Comparison of ENCODE assay signal across 20 cellular contexts in the genomic region with DNA sequence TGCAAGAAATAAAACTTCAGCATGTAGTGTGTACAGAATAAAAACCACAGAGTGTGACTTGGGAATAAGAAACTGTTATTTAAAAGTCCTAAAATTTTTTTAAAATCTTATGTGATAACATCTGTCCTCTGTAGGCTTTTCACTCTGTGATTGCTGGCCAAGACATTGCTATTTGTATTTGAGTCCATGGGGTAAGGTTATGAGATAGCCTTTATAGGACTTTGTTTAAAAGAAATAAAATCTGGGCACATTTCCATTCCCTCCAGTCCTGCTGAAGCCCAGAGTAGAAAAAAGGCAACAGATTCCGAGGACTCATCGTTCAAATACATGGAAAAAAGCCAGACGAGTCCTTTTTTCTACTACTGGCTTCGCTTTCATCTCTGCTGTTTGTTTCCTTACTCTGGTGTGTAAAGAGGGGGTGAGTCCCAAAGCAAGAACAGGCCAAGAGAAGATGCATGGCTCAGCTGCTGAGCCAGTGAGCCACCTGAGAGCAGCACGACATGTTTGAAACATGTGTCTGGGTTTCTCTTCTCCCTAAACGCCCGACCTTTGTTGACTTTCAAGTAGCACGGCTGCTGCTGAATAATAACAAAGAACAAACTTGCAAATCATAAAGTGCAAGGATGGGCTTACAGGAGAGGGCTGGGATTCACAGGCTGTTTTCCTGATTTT.
DNase-seq lines count a peak whose midpoint lies in the region; ATAC-seq and TF ChIP-seq lines count a peak whose summit lies in the region.
"Had no signal": no experiment of that assay in that cellular context is flagged by ENCODE, and none has a peak within 500 bp of the region (broad histone marks: within the 10 kb centered on the region; RNA-seq: fewer than 3 reads in every experiment).

No MANE protein-coding gene starts in this region.

- no peak overlapping the region for H2BK120ac ChIP-seq in trophoblast cell (ENCODE audit: insufficient read depth, low read length, poor library complexity)

- H3K4me1 ChIP-seq in GM23338 (ENCODE audit: insufficient read depth): no peaks in the 10 kb centered on the region
- H3K4me1 ChIP-seq in SK-N-SH (ENCODE audit: control insufficient read depth in 1 of 2, insufficient read depth in 2 of 2, low read depth in 1 of 2, low read length in 1 of 2): no peaks in the 10 kb centered on the region; a peak in 1 of 4 replicates
- peaks cover 7% of the 10 kb centered on the region for H3K4me1 ChIP-seq in iPS-15b (ENCODE audit: control insufficient read depth, insufficient read depth, low read length)
- no peaks in the 10 kb centered on the region for H3K4me1 ChIP-seq in trophoblast cell (ENCODE audit: control insufficient read depth in 1 of 2, insufficient read depth in 2 of 2, low read length in 2 of 2)
- H3K4me1 ChIP-seq in upper lobe of right lung: no peaks in the 10 kb centered on the region
- H3K4me1 ChIP-seq: uterus had no signal

- no peak for TF ChIP-seq EP300 in SK-N-SH (IDR thresholded peaks at IDR 0.05; ENCODE audit: borderline replicate concordance in 1 of 2, low read depth in 1 of 2, low read length in 1 of 2)

- 0 out of 3 replicates have a peak overlapping the region, but pooled peaks have one; percentile 36 for H3K4me3 Mint-ChIP-seq in GM23338
- H3K4me3 Mint-ChIP-seq: naive thymus-derived CD4-positive, alpha-beta T cell; T-helper 2 cell treated with Interferon-gamma antibody and Interleukin-4, amounts not matched to agents 5 μg/mL and 100 μg/mL, for 36 hours; WTC11 had no signal

- TF ChIP-seq CTCF in GM23338 (conservative IDR thresholded peaks at IDR 0.05; ENCODE audit: low read depth in 2 of 2) (no peak), SK-N-SH (IDR thresholded peaks at IDR 0.05) (no peak), upper lobe of right lung (IDR thresholded peaks at IDR 0.05) (no peak)

- H3K27me3 ChIP-seq in GM23338 (ENCODE audit: insufficient read depth) (no peaks in the 10 kb centered on the region), SK-N-SH (ENCODE audit: insufficient read depth) (no peaks in the 10 kb centered on the region), iPS-15b (ENCODE audit: control insufficient read depth, insufficient read depth, low read length) (no peaks in the 10 kb centered on the region), trophoblast cell (ENCODE audit: insufficient read depth, low read length) (no peaks in the 10 kb centered on the region), upper lobe of right lung (no peaks in the 10 kb centered on the region)
- H3K27me3 ChIP-seq: uterus had no signal

- peaks cover 1% of the 10 kb centered on the region; the same call in 1 of the 3 replicates for H3K9me3 Mint-ChIP-seq in GM23338
- H3K9me3 Mint-ChIP-seq: T-helper 2 cell treated with Interferon-gamma antibody and Interleukin-4, amounts not matched to agents 5 μg/mL and 100 μg/mL, for 36 hours had no signal

- WGBS in SK-N-SH (ENCODE audit: low lambda C conversion rate): 71% methylated on average over 8 of the region's 8 CpGs
- no CpG with 5 or more reads among the region's 8 CpGs for WGBS in trophoblast cell (ENCODE audit: extremely low coverage, insufficient coverage, insufficient read length)

- H3K4me3 ChIP-seq in GM23338 (no peak overlapping the region), SK-N-SH (ENCODE audit: low read depth in 2 of 2, low read length in 1 of 2) (no peak overlapping the region), iPS-15b (ENCODE audit: low read depth, low read length) (peak overlapping the region; percentile 10), trophoblast cell (ENCODE audit: low read depth, low read length) (no peak overlapping the region), upper lobe of right lung (no peak overlapping the region)
- H3K4me3 ChIP-seq: uterus had no signal

- H4K20me1 ChIP-seq in GM23338 (replicated peaks; ENCODE audit: insufficient read depth) (no peaks in the 10 kb centered on the region), SK-N-SH (ENCODE audit: insufficient read depth) (no peaks in the 10 kb centered on the region)

- H3K18ac ChIP-seq in trophoblast cell (ENCODE audit: low read length): no peak overlapping the region

- TF ChIP-seq RAD21 in SK-N-SH (IDR thresholded peaks at IDR 0.05; ENCODE audit: low read length): no peak

- no peak overlapping the region for H3K14ac ChIP-seq in trophoblast cell (ENCODE audit: low read length)

- H3K36me3 ChIP-seq in GM23338 (ENCODE audit: insufficient read depth) (no peaks in the 10 kb centered on the region; the same call in 1 of the 2 replicates), SK-N-SH (replicated peaks in 1 of 2; ENCODE audit: control insufficient read depth in 1 of 2, insufficient read depth in 2 of 2, low read length in 1 of 2) (no peaks in the 10 kb centered on the region), iPS-15b (ENCODE audit: control insufficient read depth, insufficient read depth, low read length) (no peaks in the 10 kb centered on the region), trophoblast cell (ENCODE audit: control insufficient read depth in 1 of 2, insufficient read depth in 2 of 2, low read length in 2 of 2) (no peaks in the 10 kb centered on the region), upper lobe of right lung (no peaks in the 10 kb centered on the region)
- H3K36me3 ChIP-seq: uterus had no signal

- no peak overlapping the region for H3K27ac ChIP-seq in GM23338 (ENCODE audit: low read depth)
- no peak overlapping the region for H3K27ac ChIP-seq in SK-N-SH (ENCODE audit: low read depth in 2 of 2, low read length in 1 of 2)
- H3K27ac ChIP-seq in trophoblast cell (ENCODE audit: low read depth, low read length): peak overlapping the region; percentile 0
- H3K27ac ChIP-seq in upper lobe of right lung: no peak overlapping the region
- H3K27ac ChIP-seq: uterus had no signal

- no peak overlapping the region for H4K12ac ChIP-seq in trophoblast cell (ENCODE audit: low read depth, low read length)

- ATAC-seq in GM23338: peak; percentile 59
- ATAC-seq in upper lobe of right lung: no peak
- ATAC-seq: naive thymus-derived CD4-positive, alpha-beta T cell had no signal

- 0 out of 2 replicates have a peak overlapping the region, but pooled peaks have one; percentile 15 for H3K4me2 ChIP-seq in GM23338
- H3K4me2 ChIP-seq in SK-N-SH: no peak overlapping the region
- H3K4me2 ChIP-seq in trophoblast cell (ENCODE audit: low read length): no peak overlapping the region

- H3K9me2 ChIP-seq in GM23338 (ENCODE audit: insufficient read depth): no peaks in the 10 kb centered on the region
- H3K9me2 ChIP-seq in SK-N-SH: no peaks in the 10 kb centered on the region

- no peak overlapping the region for H4K8ac ChIP-seq in trophoblast cell (ENCODE audit: low read depth, low read length)

- no peak overlapping the region for H2BK12ac ChIP-seq in trophoblast cell (ENCODE audit: low read length)

- H2AFZ ChIP-seq in GM23338 (peak overlapping the region; percentile 85), SK-N-SH (ENCODE audit: low read depth) (peak overlapping the region; percentile 75; the same call in 1 of the 2 replicates), trophoblast cell (ENCODE audit: insufficient read depth, low read length, poor library complexity) (peak overlapping the region; percentile 15)

- no peak overlapping the region for H3K4ac ChIP-seq in trophoblast cell (ENCODE audit: low read depth, low read length)

- H3K27me3 Mint-ChIP-seq in GM23338 (ENCODE audit: insufficient read depth, low read depth, poor library complexity): no peaks in the 10 kb centered on the region

- no peaks in the 10 kb centered on the region for H3K36me3 Mint-ChIP-seq in GM23338 (ENCODE audit: low read depth)
- H3K36me3 Mint-ChIP-seq: CD14-positive monocyte; naive thymus-derived CD4-positive, alpha-beta T cell had no signal

- peak; percentile 1 for DNase-seq in GM23338 (ENCODE audit: low spot score)
- DNase-seq in SK-N-SH: no peak
- DNase-seq in trophoblast cell: no peak
- DNase-seq in HT-29 (ENCODE audit: low spot score): no peak
- no peak for DNase-seq in activated gamma-delta T cell treated with Interleukin-2 at 50 U/mL for 16 hours
- no peak for DNase-seq in NCI-H2081 treated with DMSO at 0.1 percent for 48 hours (lab: John Stamatoyannopoulos, UW)
- no peak for DNase-seq in upper lobe of right lung
- DNase-seq: activated CD4-positive, alpha-beta T cell treated with anti-CD3 and anti-CD28 coated beads, Interleukin-2, amount 50 U/mL, for 48 hours; activated effector memory CD4-positive, alpha-beta T cell treated with anti-CD3 and anti-CD28 coated beads, Interleukin-2, amount 50 U/mL, for 16 hours; cortex of kidney; IMR-90; kidney; naive thymus-derived CD4-positive, alpha-beta T cell; NCI-H146; posterior cingulate gyrus; uterus had no signal

- no peak overlapping the region for H3K23ac ChIP-seq in trophoblast cell (ENCODE audit: low read length)

- CTCF ChIA-PET in SK-N-SH (lab: Yijun Ruan, JAX): interaction anchor here (1.3 to 2.2 kb wide), 2 partner anchors 9 to 21 kb away, joined by 5 to 15 read pairs; no protein-coding TSS in a partner anchor

- intact Hi-C loops in upper lobe of right lung (cut with DNase I): no loop called here

- no peak overlapping the region for H2BK5ac ChIP-seq in trophoblast cell (ENCODE audit: low read depth, low read length, poor library complexity)

- H3K79me2 ChIP-seq in GM23338 (replicated peaks; ENCODE audit: insufficient read depth) (no peaks in the 10 kb centered on the region), SK-N-SH (ENCODE audit: insufficient read depth) (no peaks in the 10 kb centered on the region), trophoblast cell (ENCODE audit: control insufficient read depth, insufficient read depth, low read length, poor library complexity) (no peaks in the 10 kb centered on the region)

- H3K27ac Mint-ChIP-seq in GM23338: peak overlapping the region; percentile 42; the same call in 1 of the 2 replicates
- H3K27ac Mint-ChIP-seq: CD14-positive monocyte; naive thymus-derived CD4-positive, alpha-beta T cell; T-helper 2 cell treated with Interferon-gamma antibody and Interleukin-4, amounts not matched to agents 5 μg/mL and 100 μg/mL, for 36 hours; WTC11 had no signal

- no peak overlapping the region for H3K9ac ChIP-seq in SK-N-SH
- H3K9ac ChIP-seq in iPS-15b (ENCODE audit: low read depth, low read length): no peak overlapping the region
- no peak overlapping the region for H3K9ac ChIP-seq in trophoblast cell (ENCODE audit: low read length)

- H3K79me1 ChIP-seq in trophoblast cell (ENCODE audit: low read length): peaks cover 2% of the 10 kb centered on the region

- no peak overlapping the region for H4K91ac ChIP-seq in trophoblast cell (ENCODE audit: low read depth, low read length)

- H3F3A ChIP-seq in GM23338 (replicated peaks; ENCODE audit: low read depth) (no peaks in the 10 kb centered on the region), SK-N-SH (replicated peaks; ENCODE audit: insufficient read depth) (no peaks in the 10 kb centered on the region)

- no peaks in the 10 kb centered on the region for H3K9me3 ChIP-seq in SK-N-SH
- H3K9me3 ChIP-seq in iPS-15b (ENCODE audit: control insufficient read depth, insufficient read depth, low read length): no peaks in the 10 kb centered on the region
- no peaks in the 10 kb centered on the region for H3K9me3 ChIP-seq in trophoblast cell (ENCODE audit: insufficient read depth, low read depth, low read length)
- no peaks in the 10 kb centered on the region for H3K9me3 ChIP-seq in upper lobe of right lung
- H3K9me3 ChIP-seq: uterus had no signal

- POLR2A ChIA-PET in SK-N-SH (lab: Yijun Ruan, JAX): no interaction called here

- peaks cover 3% of the 10 kb centered on the region; the same call in 2 of the 3 replicates for H3K4me1 Mint-ChIP-seq in GM23338
- H3K4me1 Mint-ChIP-seq: CD14-positive monocyte; naive thymus-derived CD4-positive, alpha-beta T cell; WTC11 had no signal

- H2AK5ac ChIP-seq in trophoblast cell (ENCODE audit: low read length): no peak overlapping the region

Comparison
In these comparisons a context has a peak if more than half of its experiments do, and no peak if none do; other contexts are left out.
1. H2AFZ ChIP-seq: peak in every context shown above with its lines; median percentile 85 in GM23338; 75 in SK-N-SH; 15 in trophoblast cell.